Comparison of ENCODE assay signal across 8 cellular contexts in genomic region chr5:132776077-132776931, GRCh38. TPM values are rescaled to one million over a fixed set of nuclear protein-coding genes. Genes with fewer than 3 reads are reported as not detected.
DNase-seq lines count a peak whose midpoint lies in the region; ATAC-seq, FAIRE-seq and TF ChIP-seq lines count a peak whose summit lies in the region.

No MANE protein-coding gene starts in this region.

- intact Hi-C loops in right cardiac atrium (cut with DNase I), result no loop called here
- intact Hi-C loops in prostate gland (cut with DNase I), result no loop called here

- peaks cover 6% of the 10 kb centered on the region for H3K27me3 Mint-ChIP-seq in IgD-negative memory B cell

- peak overlapping the region; percentile 71 to 92 (median 83) for H3K9ac ChIP-seq in BLaER1 treated with 17β-estradiol and CSF1 and Interleukin-3, amounts not matched to agents 10 nM and 100 nM

- H3K4me1 Mint-ChIP-seq in IgD-negative memory B cell, result peaks cover 0 to 7% (median 2%) of the 10 kb centered on the region in 3 donors

- peak overlapping the region; percentile 92 to 100 (median 99) for H3K4me2 ChIP-seq in BLaER1 treated with 17β-estradiol and CSF1 and Interleukin-3, amounts not matched to agents 10 nM and 100 nM

- peaks cover 34 to 58% (median 47%) of the 10 kb centered on the region in 11 experiments for H3K27me3 ChIP-seq in BLaER1 treated with 17β-estradiol and CSF1 and Interleukin-3, amounts not matched to agents 10 nM and 100 nM
- H3K27me3 ChIP-seq in right cardiac atrium (ENCODE audit: control insufficient read depth, insufficient read depth) (no peaks in the 10 kb centered on the region), prostate gland (replicated peaks; ENCODE audit: insufficient read depth) (no peaks in the 10 kb centered on the region)

- peaks cover 0 to 31% (median 0%) of the 10 kb centered on the region in 11 experiments; a peak in 3 of 22 replicates for H4K20me1 ChIP-seq in BLaER1 treated with 17β-estradiol and CSF1 and Interleukin-3, amounts not matched to agents 10 nM and 100 nM

- peak overlapping the region; percentile 58 to 83 (median 77); a peak in 20 of 22 replicates for H3K27ac ChIP-seq in BLaER1 treated with 17β-estradiol and CSF1 and Interleukin-3, amounts not matched to agents 10 nM and 100 nM
- H3K27ac ChIP-seq in right cardiac atrium (ENCODE audit: low read length) (peak overlapping the region; percentile 54), prostate gland (peak overlapping the region; percentile 70 to 71)

- no peak for TF ChIP-seq POLR2A in prostate gland (IDR thresholded peaks at IDR 0.05)

- no peak for FAIRE-seq in HTR-8/SVneo (lab: Jason Lieb, UNC)

- 3% methylated on average over 40 of the region's 40 CpGs for WGBS in right cardiac atrium
- 7% methylated on average over 37 of the region's 40 CpGs for WGBS in prostate gland

- TF ChIP-seq CTCF in prostate gland (IDR thresholded peaks at IDR 0.05), result no peak

- no peaks in the 10 kb centered on the region for H3K9me3 ChIP-seq in BLaER1 treated with 17β-estradiol and CSF1 and Interleukin-3, amounts not matched to agents 10 nM and 100 nM (replicated peaks in 1 of 11)
- H3K9me3 ChIP-seq in right cardiac atrium (ENCODE audit: control insufficient read depth, low read length) (no peaks in the 10 kb centered on the region), prostate gland (no peaks in the 10 kb centered on the region)

- no peak overlapping the region for H3K27ac Mint-ChIP-seq in IgD-negative memory B cell

- H3K9me3 Mint-ChIP-seq in IgD-negative memory B cell, result no peaks in the 10 kb centered on the region

- ATAC-seq in right cardiac atrium, result peak; percentile 49 to 58
- no peak for ATAC-seq in GM18858 (IDR thresholded peaks at IDR 0.05; ENCODE audit: unreplicated experiment)

- H3K36me3 Mint-ChIP-seq in IgD-negative memory B cell, result no peaks in the 10 kb centered on the region

- DNase-seq in GM19238 (ENCODE audit: insufficient read length, low spot score) (peak; percentile 28), amygdala (lab: John Stamatoyannopoulos, UW) (peak in 38 of 56 donors; percentile 32 to 87 (median 58)), right cardiac atrium (peak; percentile 48 to 74 (median 68)), prostate gland (ENCODE audit: low spot score) (peak; percentile 23), HTR-8/SVneo (ENCODE audit: insufficient read length, low spot score) (no peak)

- H3K4me1 ChIP-seq in BLaER1 treated with 17β-estradiol and CSF1 and Interleukin-3, amounts not matched to agents 10 nM and 100 nM, result peaks cover 10 to 26% (median 18%) of the 10 kb centered on the region in 10 experiments; a peak in 18 of 20 replicates
- peaks cover 26% of the 10 kb centered on the region for H3K4me1 ChIP-seq in right cardiac atrium (ENCODE audit: control insufficient read depth, insufficient read depth, low read length)
- no peaks in the 10 kb centered on the region for H3K4me1 ChIP-seq in prostate gland (replicated peaks)

- H3K36me3 ChIP-seq in BLaER1 treated with 17β-estradiol and CSF1 and Interleukin-3, amounts not matched to agents 10 nM and 100 nM, result no peaks in the 10 kb centered on the region
- no peaks in the 10 kb centered on the region for H3K36me3 ChIP-seq in prostate gland

- H3K4me3 ChIP-seq in BLaER1 treated with 17β-estradiol and CSF1 and Interleukin-3, amounts not matched to agents 10 nM and 100 nM, result peak overlapping the region; percentile 69 to 90 (median 80)
- H3K4me3 ChIP-seq in right cardiac atrium (ENCODE audit: low read length), result peak overlapping the region; percentile 95
- H3K4me3 ChIP-seq in prostate gland, result peak overlapping the region; percentile 71 to 85

- H3K4me3 Mint-ChIP-seq in IgD-negative memory B cell, result peak overlapping the region; percentile 34 to 72 (median 58)

RNA-seq across cellular contexts. Expression of gene SEPTIN8, which starts 0.7 kb away (rescaled TPM):
- polyA plus RNA-seq in IgD-negative memory B cell, result 1.1 TPM
- total RNA-seq in right cardiac atrium, result 10 to 100 TPM; 25.8 to 33.7 (median 31.0) TPM
- polyA plus RNA-seq in right cardiac atrium, result 17.7 TPM
- 10 to 100 TPM; 27.7 to 38.5 TPM for total RNA-seq in prostate gland

RNA-seq across cellular contexts. Expression of gene CCNI2, which starts 29.1 kb away (rescaled TPM):
- 0.51 TPM for polyA plus RNA-seq in IgD-negative memory B cell
- total RNA-seq in right cardiac atrium, result under 1 TPM in 1 of 4 donors, not detected in 3; 0.09 TPM
- 0.14 TPM for polyA plus RNA-seq in right cardiac atrium
- total RNA-seq in prostate gland, result 1 to 10 TPM in 1 of 2 donors, not detected in 1; 5.9 TPM

RNA-seq across cellular contexts. Expression of gene SOWAHA, which starts 36.8 kb away (rescaled TPM):
- polyA plus RNA-seq in IgD-negative memory B cell, result not detected
- under 1 TPM in 1 of 4 donors, not detected in 3; 0.11 TPM for total RNA-seq in right cardiac atrium
- polyA plus RNA-seq in right cardiac atrium, result 0.05 TPM
- total RNA-seq in prostate gland, result 10 to 100 TPM in 1 of 2 donors, 1 to 10 TPM in 1; 4.1 to 16.7 TPM

RNA-seq across cellular contexts. Expression of gene KIF3A, which starts 39.0 kb away (rescaled TPM):
- polyA plus RNA-seq in IgD-negative memory B cell, result 11.1 TPM
- total RNA-seq in right cardiac atrium, result 1 to 10 TPM; 7.4 to 9.8 (median 9.2) TPM
- polyA plus RNA-seq in right cardiac atrium, result 4.2 TPM
- 10 to 100 TPM in 1 of 2 donors, 1 to 10 TPM in 1; 5.9 to 14.0 TPM for total RNA-seq in prostate gland

RNA-seq across cellular contexts. Expression of gene SHROOM1, which starts 54.1 kb away (rescaled TPM):
- 0.70 TPM for polyA plus RNA-seq in IgD-negative memory B cell
- 1 to 10 TPM; 2.9 to 5.3 (median 4.2) TPM for total RNA-seq in right cardiac atrium
- polyA plus RNA-seq in right cardiac atrium, result 2.9 TPM
- 100 to 1,000 TPM in 1 of 2 donors, 10 to 100 TPM in 1; 62.1 to 364 TPM for total RNA-seq in prostate gland

Comparison
In these comparisons a context has a peak if more than half of its experiments do, and no peak if none do; other contexts are left out.
1. RNA of gene SOWAHA, which starts 36.8 kb away (total RNA-seq): 4.1 to 16.7 TPM in prostate gland; 0.11 TPM in right cardiac atrium; every median in the first group is over 4 times any median in the second.
2. Peak in every context shown above with its lines, with median percentiles within 50 percentile points of each other: H3K27ac ChIP-seq and H3K4me3 ChIP-seq.